ENCODE assay signal across 8 cellular contexts in genomic region chr14:50875359-50876090, GRCh38. TPM values are rescaled to one million over a fixed set of nuclear protein-coding genes. Genes with fewer than 3 reads are reported as not detected.
DNase-seq lines count a peak whose midpoint lies in the region; ATAC-seq and TF ChIP-seq lines count a peak whose summit lies in the region.

No MANE protein-coding gene starts in this region.

- DNase-seq in GM13976 (ENCODE audit: low spot score), result peak; percentile 80
- peak; percentile 98 for DNase-seq in SW480 (ENCODE audit: low spot score)
- peak; percentile 44 for DNase-seq in astrocyte of the hippocampus (ENCODE audit: low read depth, low spot score)
- DNase-seq in stimulated activated CD8-positive, alpha-beta memory T cell treated with anti-CD3 and anti-CD28 coated beads, Interleukin-7, amount 100 ng/mL, for 24 hours (ENCODE audit: low read depth), result peak; percentile 19
- DNase-seq in NCI-H2196 treated with DMSO at 0.1 percent for 48 hours (lab: John Stamatoyannopoulos, UW; ENCODE audit: unreplicated experiment), result no peak
- DNase-seq in NOMO-1 treated with dmso at 0.1 percent for 144 hours (lab: John Stamatoyannopoulos, UW; ENCODE audit: unreplicated experiment), result no peak
- DNase-seq in left colon, result no peak

- ATAC-seq in HG02759 (IDR thresholded peaks at IDR 0.05; ENCODE audit: unreplicated experiment) (peak; percentile 98), left colon (no peak)

- no peak for TF ChIP-seq CTCF in GM13976 (IDR thresholded peaks at IDR 0.05; ENCODE audit: borderline replicate concordance, control extremely low read depth, extremely low read depth, insufficient read depth, missing control alignments)

- intact Hi-C loops in left colon (cut with DNase I, micrococcal nuclease), result no loop called here

- in situ Hi-C loops in GM13976 (cut with MboI; ENCODE audit: low sequenced_read_pairs, unreplicated experiment), result no loop called here

RNA-seq across cellular contexts. Expression of gene ABHD12B, which starts 3.7 kb away (rescaled TPM):
- 10 to 100 TPM in 1 of 2 donors, 1 to 10 TPM in 1; 3.9 to 12.7 TPM for total RNA-seq in left colon

RNA-seq across cellular contexts. Expression of gene NIN, which starts 44.6 kb away (rescaled TPM):
- total RNA-seq in left colon, result 10 to 100 TPM; 21.0 to 24.7 TPM

Comparison
In these comparisons a context has a peak if more than half of its experiments do, and no peak if none do; other contexts are left out.
1. DNase-seq: peak in GM13976 (single experiment), SW480 (single experiment), astrocyte of the hippocampus (single experiment) and stimulated activated CD8-positive, alpha-beta memory T cell treated with anti-CD3 and anti-CD28 coated beads, Interleukin-7, amount 100 ng/mL, for 24 hours (single experiment); none in NCI-H2196 treated with DMSO at 0.1 percent for 48 hours (single experiment), NOMO-1 treated with dmso at 0.1 percent for 144 hours (single experiment) and left colon (0 of 2).